Comparison of ENCODE assay signal across 1 cellular context in genomic region chr20:1187605-1188171, GRCh38.
TF ChIP-seq lines count a peak whose summit lies in the region.

No MANE protein-coding gene starts in this region.

TF ChIP-seq in K562, 482 proteins besides CTCF, POLR2A, EP300 and RAD21 (continued from another document):
- TF ChIP-seq SPI1 (IDR thresholded peaks at IDR 0.05; ENCODE audit: borderline replicate concordance, low read depth, low read length) (peak; percentile 58; the same call in 1 of the 2 replicates), ZNF197 (CRISPR knock-in tag; IDR thresholded peaks at IDR 0.05; ENCODE audit: low read depth) (0 out of 2 replicates have a peak, but pooled peaks have one; percentile 37), RBBP5 (IDR thresholded peaks at IDR 0.05; ENCODE audit: borderline replicate concordance, insufficient read depth, low read length, poor library complexity, severe bottlenecking) (peak; percentile 83), SRSF9 (IDR thresholded peaks at IDR 0.05; ENCODE audit: borderline replicate concordance, low read depth, low read length) (no peak), TOE1 (IDR thresholded peaks at IDR 0.05; ENCODE audit: borderline replicate concordance) (peak; percentile 64), TOE1 (CRISPR knock-in tag; IDR thresholded peaks at IDR 0.05; ENCODE audit: borderline replicate concordance, low read depth) (no peak), HDAC6 (IDR thresholded peaks at IDR 0.05; ENCODE audit: low read depth, low read length) (no peak), ESRRB (CRISPR knock-in tag; IDR thresholded peaks at IDR 0.05; ENCODE audit: borderline replicate concordance) (no peak), SP2 (IDR thresholded peaks at IDR 0.05; ENCODE audit: extremely low read depth, low read depth, low read length, poor library complexity, severe bottlenecking) (no peak), RCOR1 (IDR thresholded peaks at IDR 0.05; ENCODE audit: borderline replicate concordance in 1 of 2, low read depth in 2 of 2, low read length in 2 of 2) (peak; percentile 58 to 72; a peak in 3 of 4 replicates), HDAC2 (IDR thresholded peaks at IDR 0.05) (peak; percentile 89), HIVEP1 (CRISPR knock-in tag; IDR thresholded peaks at IDR 0.05) (no peak), ZNF174 (CRISPR knock-in tag; IDR thresholded peaks at IDR 0.05) (no peak), ZNF184 (CRISPR knock-in tag; IDR thresholded peaks at IDR 0.05) (peak; percentile 100), DIDO1 (tag; IDR thresholded peaks at IDR 0.05; ENCODE audit: low read depth) (no peak), HDAC3 (IDR thresholded peaks at IDR 0.05; ENCODE audit: borderline replicate concordance, partially characterized antibody) (peak; percentile 61), SRF (CRISPR knock-in tag; IDR thresholded peaks at IDR 0.05) (0 out of 4 replicates have a peak, but pooled peaks of 1 of the 2 experiments have one; percentile 19), SRSF1 (IDR thresholded peaks at IDR 0.05; ENCODE audit: low read depth, low read length) (no peak), ZBTB49 (CRISPR knock-in tag; IDR thresholded peaks at IDR 0.05; ENCODE audit: borderline replicate concordance) (no peak), STAT5B (CRISPR knock-in tag; IDR thresholded peaks at IDR 0.05) (no peak), BMI1 (IDR thresholded peaks at IDR 0.05; ENCODE audit: low read length) (no peak), ZNF695 (CRISPR knock-in tag; IDR thresholded peaks at IDR 0.05) (no peak), ZNF76 (CRISPR knock-in tag; IDR thresholded peaks at IDR 0.05; ENCODE audit: borderline replicate concordance) (no peak), DNMT1 (IDR thresholded peaks at IDR 0.05) (no peak), TEAD2 (tag; IDR thresholded peaks at IDR 0.05) (no peak), ATF1 (CRISPR knock-in tag; IDR thresholded peaks at IDR 0.05) (no peak), ATF1 (tag; IDR thresholded peaks at IDR 0.05) (peak; percentile 54), HDAC8 (tag; IDR thresholded peaks at IDR 0.05) (no peak), HMBOX1 (IDR thresholded peaks at IDR 0.05) (peak; percentile 67), STAG1 (CRISPR knock-in tag; IDR thresholded peaks at IDR 0.05; ENCODE audit: borderline replicate concordance) (no peak), TAF1 (IDR thresholded peaks at IDR 0.05; ENCODE audit: control insufficient read depth, extremely low read depth, insufficient read depth, low read length, severe bottlenecking) (no peak)
